ENCODE assay signal across 12 cellular contexts in genomic region chr11:103338621-103339484, GRCh38.
A peak's percentile ranks its signal among the peaks of the same experiment; 100 is the strongest.
DNase-seq lines count a peak whose midpoint lies in the region; TF ChIP-seq lines count a peak whose summit lies in the region.
"Had no signal": no experiment of that assay in that cellular context is flagged by ENCODE, and none has a peak within 500 bp of the region (broad histone marks: within the 10 kb centered on the region; RNA-seq: fewer than 3 reads in every experiment).

No MANE protein-coding gene starts in this region.

- no peak for DNase-seq in AG09319 (ENCODE audit: extremely low read depth, low read depth)
- DNase-seq in HK-2 (ENCODE audit: unreplicated experiment) = peak; percentile 9
- DNase-seq in amniotic epithelial cell (ENCODE audit: low read depth) = peak; percentile 42
- DNase-seq in iPS DF 4.7 (ENCODE audit: extremely low read depth, low spot score) = peak; percentile 9
- no peak for DNase-seq in NCI-H2171 (lab: John Stamatoyannopoulos, UW)
- no peak for DNase-seq in cerebellar nuclear complex (lab: John Stamatoyannopoulos, UW)
- DNase-seq in NCI-H2227 (lab: John Stamatoyannopoulos, UW; ENCODE audit: unreplicated experiment) = no peak
- DNase-seq in effector memory CD4-positive, alpha-beta T cell = no peak
- DNase-seq: activated CD4-positive, alpha-beta T cell treated with anti-CD3 and anti-CD28 coated beads for 36 hours; CD4-positive, alpha-beta T cell; NCI-H1092 treated with DMSO at 0.1 percent for 48 hours had no signal

- H3K27me3 ChIP-seq in effector memory CD4-positive, alpha-beta T cell (replicated peaks; ENCODE audit: control insufficient read depth, insufficient read depth, low read length, poor library complexity, severe bottlenecking) = no peaks in the 10 kb centered on the region

- H3K4me1 ChIP-seq in effector memory CD4-positive, alpha-beta T cell (ENCODE audit: control insufficient read depth, insufficient read depth, low read length, poor library complexity, severe bottlenecking) = no peaks in the 10 kb centered on the region

- no peaks in the 10 kb centered on the region for H3K9me3 ChIP-seq in effector memory CD4-positive, alpha-beta T cell (ENCODE audit: control insufficient read depth, low read length)

- TF ChIP-seq CTCF in AG09319 (IDR thresholded peaks at IDR 0.05; ENCODE audit: low read depth, low read length) = peak; percentile 4

- no peak overlapping the region for H3K4me3 ChIP-seq in effector memory CD4-positive, alpha-beta T cell (ENCODE audit: insufficient read depth, low read depth, low read length, poor library complexity, severe bottlenecking)
- H3K4me3 ChIP-seq: lung had no signal

- no peaks in the 10 kb centered on the region for H3K36me3 ChIP-seq in effector memory CD4-positive, alpha-beta T cell (ENCODE audit: control insufficient read depth, insufficient read depth, low read length)

- H3K27ac ChIP-seq in effector memory CD4-positive, alpha-beta T cell (ENCODE audit: insufficient read depth, low read length, poor library complexity, severe bottlenecking) = no peak overlapping the region

Comparison
In these comparisons a context has a peak if more than half of its experiments do, and no peak if none do; other contexts are left out.
1. DNase-seq: peak in HK-2 (single experiment), amniotic epithelial cell (single experiment) and iPS DF 4.7 (single experiment); none in AG09319 (single experiment), NCI-H2171 (single experiment), cerebellar nuclear complex (0 of 2), NCI-H2227 (single experiment) and effector memory CD4-positive, alpha-beta T cell (0 of 3).